10 cellular contexts compared by ENCODE assay signal in genomic region chr12:93699271-93700141, GRCh38. TPM values are rescaled to one million over a fixed set of nuclear protein-coding genes. Genes with fewer than 3 reads are reported as not detected.
A peak's percentile ranks its signal among the peaks of the same experiment; 100 is the strongest.
DNase-seq lines count a peak whose midpoint lies in the region; ATAC-seq and TF ChIP-seq lines count a peak whose summit lies in the region.
"Had no signal": no experiment of that assay in that cellular context is flagged by ENCODE, and none has a peak within 500 bp of the region (broad histone marks: within the 10 kb centered on the region; RNA-seq: fewer than 3 reads in every experiment).

No MANE protein-coding gene starts in this region.

- peaks cover 45% of the 10 kb centered on the region for H3K4me1 Mint-ChIP-seq in Caco-2 (ENCODE audit: low read depth, unreplicated experiment)

- POLR2A ChIA-PET in Caco-2 (lab: Charles Lee): interaction anchor here (0.6 to 2.0 kb wide), 3 partner anchors 22 to 43 kb away, joined by 3 to 7 read pairs (median 6); partner anchors contain the start of gene CRADD

- CTCF ChIA-PET in Caco-2 (lab: Charles Lee): interaction anchor here (1.6 kb wide), 1 partner anchor 402 kb away, joined by 7 read pairs; no protein-coding TSS in a partner anchor

- H3K9me3 Mint-ChIP-seq in Caco-2 (ENCODE audit: unreplicated experiment): no peaks in the 10 kb centered on the region
- H3K9me3 Mint-ChIP-seq: dendritic cell treated with granulocyte-macrophage colony-stimulating factor and Interleukin-4, amounts not matched to agents 40 ng/mL and 50 ng/mL, for 4 days had no signal

- no TSS peak for BruUV-seq in Caco-2 (replicated peaks; lab: Mats Ljungman, UMichigan)

- H3K27ac Mint-ChIP-seq in Caco-2 (ENCODE audit: unreplicated experiment): peak overlapping the region; percentile 93
- H3K27ac Mint-ChIP-seq: dendritic cell treated with granulocyte-macrophage colony-stimulating factor and Interleukin-4, amounts not matched to agents 40 ng/mL and 50 ng/mL, for 4 days had no signal

- H3K27me3 Mint-ChIP-seq in Caco-2 (ENCODE audit: insufficient read depth, unreplicated experiment): no peaks in the 10 kb centered on the region
- H3K27me3 Mint-ChIP-seq: dendritic cell treated with granulocyte-macrophage colony-stimulating factor and Interleukin-4, amounts not matched to agents 40 ng/mL and 50 ng/mL, for 4 days had no signal

- H3K27me3 ChIP-seq in Caco-2 (replicated peaks; ENCODE audit: control insufficient read depth, insufficient read depth, low read length) (no peaks in the 10 kb centered on the region), HUES48 (ENCODE audit: control insufficient read depth, insufficient read depth, low read length) (no peaks in the 10 kb centered on the region), left lung (no peaks in the 10 kb centered on the region), WERI-Rb-1 (ENCODE audit: insufficient read depth, low read depth, severe bottlenecking) (no peaks in the 10 kb centered on the region)

- peak overlapping the region; percentile 57 for H3K9ac ChIP-seq in HUES48 (ENCODE audit: low read depth, low read length)

- H3K4me1 ChIP-seq in Caco-2: peaks cover 52% of the 10 kb centered on the region
- peaks cover 48% of the 10 kb centered on the region for H3K4me1 ChIP-seq in HUES48 (ENCODE audit: control insufficient read depth, insufficient read depth, low read length)
- peaks cover 5 to 9% of the 10 kb centered on the region in 2 donors for H3K4me1 ChIP-seq in left lung

- peak overlapping the region; percentile 98 for H3K27ac ChIP-seq in HUES48 (ENCODE audit: low read depth, low read length)
- peak overlapping the region in 1 of 2 donors; percentile 63 for H3K27ac ChIP-seq in left lung
- H3K27ac ChIP-seq in WERI-Rb-1: no peak overlapping the region

- ATAC-seq in left lung (peak; percentile 70), HG02981 (IDR thresholded peaks at IDR 0.05; ENCODE audit: unreplicated experiment) (no peak)

- DNase-seq in Caco-2 (peak in 1 of 2 experiments; percentile 50), amniotic epithelial cell (ENCODE audit: low read depth) (peak; percentile 81), left lung (no peak), mucosa of gallbladder (ENCODE audit: low spot score) (no peak), WERI-Rb-1 (no peak)
- DNase-seq in stimulated activated CD4-positive, alpha-beta T cell treated with anti-CD3 and anti-CD28 coated beads, Interleukin-4, amount 100 ng/mL, for 24 hours: no peak
- DNase-seq: stimulated activated CD4-positive, alpha-beta T cell treated with anti-CD3 and anti-CD28 coated beads, Interleukin-2, amount 100 ng/mL, for 48 hours had no signal

- intact Hi-C loops in Caco-2 (cut with micrococcal nuclease; ENCODE audit: unreplicated experiment): loop anchor here (1.0 to 5.0 kb wide), 2 partner anchors 379 to 403 kb away; no protein-coding TSS in a partner anchor
- intact Hi-C loops in left lung (cut with DNase I): no loop called here

- no peaks in the 10 kb centered on the region for H3K9me3 ChIP-seq in Caco-2
- H3K9me3 ChIP-seq in HUES48 (ENCODE audit: control insufficient read depth, insufficient read depth, low read length): no peaks in the 10 kb centered on the region
- H3K9me3 ChIP-seq in left lung: no peaks in the 10 kb centered on the region
- no peaks in the 10 kb centered on the region for H3K9me3 ChIP-seq in WERI-Rb-1 (ENCODE audit: severe bottlenecking)

- H3K36me3 Mint-ChIP-seq in Caco-2 (ENCODE audit: insufficient read depth, unreplicated experiment): peaks cover 45% of the 10 kb centered on the region

- H3K4me3 ChIP-seq in Caco-2 (ENCODE audit: low read depth, low read length): no peak overlapping the region
- H3K4me3 ChIP-seq in HUES48 (ENCODE audit: low read depth, low read length): peak overlapping the region; percentile 38
- H3K4me3 ChIP-seq in left lung: no peak overlapping the region
- H3K4me3 ChIP-seq in WERI-Rb-1 (ENCODE audit: low read depth, low read length): no peak overlapping the region

- peak overlapping the region; percentile 79 for H3K4me3 Mint-ChIP-seq in Caco-2 (ENCODE audit: unreplicated experiment)
- H3K4me3 Mint-ChIP-seq: dendritic cell treated with granulocyte-macrophage colony-stimulating factor and Interleukin-4, amounts not matched to agents 40 ng/mL and 50 ng/mL, for 4 days had no signal

- TF ChIP-seq CTCF in Caco-2 (IDR thresholded peaks at IDR 0.05; ENCODE audit: insufficient read depth in 1 of 2, low read depth in 1 of 2, low read length in 1 of 2, severe bottlenecking in 1 of 2, unreplicated experiment in 1 of 2): no peak
- TF ChIP-seq CTCF in left lung (IDR thresholded peaks at IDR 0.05): no peak
- TF ChIP-seq CTCF in WERI-Rb-1 (IDR thresholded peaks at IDR 0.05; ENCODE audit: low read depth, low read length): no peak

- H3K36me3 ChIP-seq in Caco-2 (ENCODE audit: control insufficient read depth, insufficient read depth, low read length) (no peaks in the 10 kb centered on the region), HUES48 (ENCODE audit: control insufficient read depth, insufficient read depth, low read length) (no peaks in the 10 kb centered on the region), left lung (no peaks in the 10 kb centered on the region), WERI-Rb-1 (no peaks in the 10 kb centered on the region)

RNA-seq across cellular contexts. Expression of gene CRADD, which starts 22.3 kb away (rescaled TPM):
- total RNA-seq in Caco-2 (2022): 29.2 and 30.6 TPM in 2 replicates
- total RNA-seq in left lung: 10 to 100 TPM; 13.0 to 21.4 TPM
- 22.7 TPM for total RNA-seq in mucosa of gallbladder
